Comparison of ENCODE assay signal across 18 cellular contexts in genomic region chr21:26437326-26438009, GRCh38.
A peak's percentile ranks its signal among the peaks of the same experiment; 100 is the strongest.
DNase-seq lines count a peak whose midpoint lies in the region; ATAC-seq lines count a peak whose summit lies in the region.
"Had no signal": no experiment of that assay in that cellular context is flagged by ENCODE, and none has a peak within 500 bp of the region (broad histone marks: within the 10 kb centered on the region; RNA-seq: fewer than 3 reads in every experiment).

No MANE protein-coding gene starts in this region.

- ATAC-seq in HG02642 (IDR thresholded peaks at IDR 0.05; ENCODE audit: poor library complexity, unreplicated experiment) = no peak
- ATAC-seq: HepG2, right cardiac atrium had no signal

- DNase-seq in AG20443 (ENCODE audit: low spot score) (peak; percentile 51), Kasumi-1 (lab: John Stamatoyannopoulos, UW) (peak; percentile 39 to 48), astrocyte of the hippocampus (ENCODE audit: low read depth, low spot score) (peak; percentile 57), iris pigment epithelial cell (ENCODE audit: low read depth) (peak; percentile 16), COR-L47 (lab: John Stamatoyannopoulos, UW) (no peak), HUDEP-2 (lab: John Stamatoyannopoulos, UW; ENCODE audit: unreplicated experiment in 76 of 76) (no peak), amniotic stem cell (lab: John Stamatoyannopoulos, UW) (no peak)
- DNase-seq: activated CD4-positive, alpha-beta memory T cell treated with anti-CD3 and anti-CD28 coated beads, Interleukin-2, amount 10 ng/mL, durations not matched to agents 7 days and 5 days; activated naive CD8-positive, alpha-beta T cell treated with anti-CD3 and anti-CD28 coated beads for 36 hours; effector CD4-positive, alpha-beta T cell; HFFc6; left ventricle myocardium inferior; NCI-H1048; NCI-H69; occipital lobe; right cardiac atrium had no signal

Comparison
In these comparisons a context has a peak if more than half of its experiments do, and no peak if none do; other contexts are left out.
1. DNase-seq: peak in AG20443 (single experiment), Kasumi-1 (2 of 2), astrocyte of the hippocampus (single experiment) and iris pigment epithelial cell (single experiment); none in COR-L47 (single experiment), HUDEP-2 (0 of 76) and amniotic stem cell (single experiment).